Comparison of ENCODE assay signal across 1 cellular context in genomic region chr1:20281801-20282200, GRCh38.
TF ChIP-seq lines count a peak whose summit lies in the region.

No MANE protein-coding gene starts in this region.

TF ChIP-seq in WTC11, 78 proteins besides CTCF, POLR2A, EP300 and RAD21 (continued from another document):
- TF ChIP-seq ZBTB43 (CRISPR knock-in tag; IDR thresholded peaks at IDR 0.05) = no peak
- no peak for TF ChIP-seq ZNF512 (CRISPR knock-in tag; IDR thresholded peaks at IDR 0.05; ENCODE audit: borderline replicate concordance)
- no peak for TF ChIP-seq ZNF532 (CRISPR knock-in tag; IDR thresholded peaks at IDR 0.05; ENCODE audit: borderline replicate concordance)
- no peak for TF ChIP-seq SMAD4 (CRISPR knock-in tag; IDR thresholded peaks at IDR 0.05)
